ENCODE assay signal across 28 cellular contexts in the genomic region with DNA sequence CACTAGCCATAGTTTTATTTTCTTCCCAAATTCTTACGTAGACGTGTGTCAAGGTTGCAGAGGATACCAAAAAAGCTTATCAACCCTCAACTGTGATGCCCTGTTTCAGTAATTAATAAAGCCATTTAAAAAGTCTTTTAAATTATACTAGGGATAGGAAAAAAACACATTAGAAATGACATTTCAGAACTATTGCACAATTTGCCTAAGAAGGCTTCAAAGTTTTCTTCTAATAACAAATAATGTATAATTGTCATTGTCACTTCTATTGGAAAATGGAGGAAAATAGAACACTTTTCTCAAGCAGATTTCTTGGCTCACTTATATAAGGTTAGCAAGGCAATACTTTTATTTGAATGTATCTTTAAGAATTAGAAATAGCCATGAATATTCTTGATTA.
"Had no signal": no experiment of that assay in that cellular context is flagged by ENCODE, and none has a peak within 500 bp of the region (broad histone marks: within the 10 kb centered on the region; RNA-seq: fewer than 3 reads in every experiment).

No MANE protein-coding gene starts in this region.

- ATAC-seq: activated CD8-positive, alpha-beta memory T cell treated with anti-CD3 and anti-CD28 coated beads, Interleukin-2, amount 10 ng/mL, durations not matched to agents 7 days and 5 days; activated CD8-positive, alpha-beta T cell treated with anti-CD3 and anti-CD28 coated beads, Interleukin-2, amount 10 ng/mL, durations not matched to agents 7 days and 5 days; activated naive CD8-positive, alpha-beta T cell treated with anti-CD3 and anti-CD28 coated beads, Interleukin-2, amount 50 U/mL, for 24 hours had no signal

- H3K9me3 ChIP-seq: ascending aorta had no signal

- H3K27me3 ChIP-seq: ascending aorta, cardiac muscle cell had no signal

- H3K27ac ChIP-seq: ascending aorta, cardiac muscle cell, VCaP had no signal

- H3K4me1 ChIP-seq: ascending aorta had no signal

- DNase-seq: activated B cell treated with CpG ODN at 0.5 μM for 24 hours; activated CD4-positive, alpha-beta memory T cell treated with anti-CD3 and anti-CD28 coated beads, Interleukin-2, amount 10 ng/mL, durations not matched to agents 7 days and 5 days; activated CD4-positive, alpha-beta T cell treated with anti-CD3 and anti-CD28 coated beads for 4 hours; activated CD4-positive, alpha-beta T cell treated with anti-CD3 and anti-CD28 coated beads, Interleukin-2, amount 10 ng/mL, durations not matched to agents 7 days and 5 days; activated CD4-positive, alpha-beta T cell treated with anti-CD3 and anti-CD28 coated beads, Interleukin-2, amount 50 U/mL, for 48 hours; activated CD4-positive, CD25-positive, alpha-beta regulatory T cell treated with anti-CD3 and anti-CD28 coated beads, Interleukin-2, amount 50 U/mL, for 72 hours; activated CD8-positive, alpha-beta memory T cell treated with anti-CD3 and anti-CD28 coated beads for 24 hours; activated CD8-positive, alpha-beta memory T cell treated with anti-CD3 and anti-CD28 coated beads, Interleukin-2, amount 10 ng/mL, durations not matched to agents 7 days and 5 days; activated CD8-positive, alpha-beta memory T cell treated with anti-CD3 and anti-CD28 coated beads, Interleukin-2, amount 50 U/mL, for 48 hours; activated CD8-positive, alpha-beta T cell treated with anti-CD3 and anti-CD28 coated beads, Interleukin-2, amount 10 ng/mL, durations not matched to agents 7 days and 5 days; activated effector memory CD4-positive, alpha-beta T cell treated with Interleukin-2 at 50 U/mL for 16 hours; activated gamma-delta T cell; activated naive CD4-positive, alpha-beta T cell treated with anti-CD3 and anti-CD28 coated beads, Interleukin-2, amount 10 ng/mL, durations not matched to agents 7 days and 5 days; activated naive CD4-positive, alpha-beta T cell treated with Interleukin-2 at 50 U/mL for 16 hours; activated naive CD8-positive, alpha-beta T cell treated with anti-CD3 and anti-CD28 coated beads, Interleukin-2, amount 10 ng/mL, durations not matched to agents 7 days and 5 days; activated naive CD8-positive, alpha-beta T cell treated with anti-CD3 and anti-CD28 coated beads, Interleukin-2, amount 50 U/mL, for 24 hours; activated T-cell treated with anti-CD3 and anti-CD28 coated beads, Interleukin-2, amount 50 U/mL, for 24 hours; activated T-cell treated with anti-CD3 and anti-CD28 coated beads, Interleukin-2, amount 50 U/mL, for 48 hours; amygdala; anterior cingulate cortex; caudate nucleus; cerebellar nuclear complex; T-helper 1 cell; T-helper 2 cell; T-helper 9 cell had no signal

- H3K36me3 ChIP-seq: ascending aorta, cardiac muscle cell had no signal

- H3K4me3 ChIP-seq: ascending aorta, cardiac muscle cell had no signal
